Comparison of ENCODE assay signal across 8 cellular contexts in the genomic region with DNA sequence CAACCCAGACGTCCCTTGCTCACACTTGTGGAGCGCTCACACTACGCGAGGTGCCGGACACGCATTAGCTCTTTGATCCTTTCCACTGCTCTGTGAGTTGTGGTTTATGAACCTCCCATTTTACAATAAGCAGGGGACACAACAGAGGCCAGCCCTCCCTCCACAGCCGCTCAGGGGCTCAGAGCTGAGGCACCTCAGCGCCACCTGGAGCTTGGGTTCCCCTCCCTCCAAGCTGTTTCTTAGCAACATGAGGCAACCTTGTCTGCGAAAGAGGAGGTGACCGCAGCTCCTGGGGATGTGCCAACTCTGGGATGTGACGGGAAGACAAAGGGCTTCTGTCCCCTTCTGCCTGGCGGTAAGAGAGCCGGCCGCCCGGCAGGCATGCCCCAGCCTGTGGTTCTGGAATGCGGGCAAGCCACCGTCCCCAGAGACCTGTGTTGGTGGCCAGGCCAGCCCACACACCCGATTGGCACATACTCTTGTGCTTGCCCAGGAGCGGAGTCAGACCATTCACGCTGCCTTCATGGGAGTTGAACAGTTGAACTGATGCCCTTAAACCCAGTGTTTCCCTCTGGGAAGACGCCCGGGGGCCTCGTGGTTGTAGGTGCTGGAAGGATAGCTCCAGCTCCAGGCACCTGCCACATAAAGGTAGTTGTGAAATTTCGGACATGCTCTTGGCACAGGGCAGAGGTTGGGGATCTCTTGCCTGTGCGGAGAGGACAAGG. TPM values are rescaled to one million over a fixed set of nuclear protein-coding genes. Genes with fewer than 3 reads are reported as not detected.
A peak's percentile ranks its signal among the peaks of the same experiment; 100 is the strongest.
DNase-seq lines count a peak whose midpoint lies in the region; ATAC-seq and TF ChIP-seq lines count a peak whose summit lies in the region.

No MANE protein-coding gene starts in this region.

- no peak overlapping the region for H3K9ac ChIP-seq in stomach smooth muscle (ENCODE audit: low read length in 2 of 2)

- H3K27ac Mint-ChIP-seq in activated naive CD8-positive, alpha-beta T cell treated with anti-CD3 and anti-CD28 coated beads, Interleukin-2, amount 10 ng/mL, durations not matched to agents 7 days and 5 days: peak overlapping the region; percentile 67

- H3K36me3 Mint-ChIP-seq in activated naive CD8-positive, alpha-beta T cell treated with anti-CD3 and anti-CD28 coated beads, Interleukin-2, amount 10 ng/mL, durations not matched to agents 7 days and 5 days: peaks cover 3% of the 10 kb centered on the region

- H3K36me3 ChIP-seq in stomach smooth muscle (ENCODE audit: control insufficient read depth in 2 of 2, insufficient read depth in 2 of 2, low read length in 2 of 2): no peaks in the 10 kb centered on the region

- H3K4me1 Mint-ChIP-seq in activated naive CD8-positive, alpha-beta T cell treated with anti-CD3 and anti-CD28 coated beads, Interleukin-2, amount 10 ng/mL, durations not matched to agents 7 days and 5 days: peaks cover 41% of the 10 kb centered on the region

- H3K4me3 ChIP-seq in stomach smooth muscle (ENCODE audit: low read length in 2 of 2): no peak overlapping the region

- ATAC-seq in HG02678 (IDR thresholded peaks at IDR 0.05; ENCODE audit: unreplicated experiment): peak; percentile 43
- ATAC-seq in activated naive CD8-positive, alpha-beta T cell treated with anti-CD3 and anti-CD28 coated beads, Interleukin-2, amount 10 ng/mL, durations not matched to agents 7 days and 5 days (ENCODE audit: low read depth): peak; percentile 15
- ATAC-seq in HG03095 (IDR thresholded peaks at IDR 0.05; ENCODE audit: unreplicated experiment): no peak
- ATAC-seq in omental fat pad (ENCODE audit: low FRiP score): no peak

- peaks cover 69% of the 10 kb centered on the region for H3K4me1 ChIP-seq in stomach smooth muscle (ENCODE audit: control insufficient read depth, insufficient read depth, low read length)

- no peaks in the 10 kb centered on the region for H3K27me3 Mint-ChIP-seq in activated naive CD8-positive, alpha-beta T cell treated with anti-CD3 and anti-CD28 coated beads, Interleukin-2, amount 10 ng/mL, durations not matched to agents 7 days and 5 days

- H3K9me3 ChIP-seq in stomach smooth muscle (ENCODE audit: control insufficient read depth in 2 of 2, low read length in 2 of 2): peaks cover 0 to 7% of the 10 kb centered on the region in 2 donors

- no peak for TF ChIP-seq CTCF in omental fat pad (IDR thresholded peaks at IDR 0.05)

- POLR2A ChIA-PET in activated naive CD8-positive, alpha-beta T cell treated with anti-CD3 and anti-CD28 coated beads, Interleukin-2, amount 10 ng/mL, durations not matched to agents 7 days and 5 days (lab: Charles Lee): interaction anchor here (5.1 to 5.9 kb wide), 2 partner anchors 38 to 43 kb away, joined by 76 to 78 read pairs; a partner anchor contains a TSS

- peak; percentile 87 for DNase-seq in Ammon's horn (ENCODE audit: low spot score)
- peak; percentile 88 for DNase-seq in NCI-H774 (lab: John Stamatoyannopoulos, UW)
- peak; percentile 48 for DNase-seq in activated naive CD8-positive, alpha-beta T cell treated with anti-CD3 and anti-CD28 coated beads, Interleukin-2, amount 10 ng/mL, durations not matched to agents 7 days and 5 days
- peak in 48 of 51 donors; percentile 16 to 88 (median 68) for DNase-seq in hypothalamus (lab: John Stamatoyannopoulos, UW)
- no peak for DNase-seq in omental fat pad (ENCODE audit: low spot score)

- H3K9me3 Mint-ChIP-seq in activated naive CD8-positive, alpha-beta T cell treated with anti-CD3 and anti-CD28 coated beads, Interleukin-2, amount 10 ng/mL, durations not matched to agents 7 days and 5 days: no peaks in the 10 kb centered on the region

- peak overlapping the region; percentile 58 for H3K4me3 Mint-ChIP-seq in activated naive CD8-positive, alpha-beta T cell treated with anti-CD3 and anti-CD28 coated beads, Interleukin-2, amount 10 ng/mL, durations not matched to agents 7 days and 5 days

- peak overlapping the region; percentile 60 for H3K27ac ChIP-seq in stomach smooth muscle (ENCODE audit: low read length)

- no peaks in the 10 kb centered on the region for H3K27me3 ChIP-seq in stomach smooth muscle (ENCODE audit: control insufficient read depth in 1 of 2, insufficient read depth in 2 of 2, low read length in 2 of 2)

RNA-seq across cellular contexts. Expression of a gene that starts 44.5 kb away (rescaled TPM):
- 10 to 100 TPM; 60.9 to 62.8 TPM for total RNA-seq in activated naive CD8-positive, alpha-beta T cell treated with anti-CD3 and anti-CD28 coated beads, Interleukin-2, amount 10 ng/mL, durations not matched to agents 7 days and 5 days
- 10 to 100 TPM in 3 of 4 donors, 1 to 10 TPM in 1; 4.6 to 18.0 (median 10.6) TPM for total RNA-seq in omental fat pad

Comparison
In these comparisons a context has a peak if more than half of its experiments do, and no peak if none do; other contexts are left out.
1. ATAC-seq: peak in HG02678 (single experiment) and activated naive CD8-positive, alpha-beta T cell treated with anti-CD3 and anti-CD28 coated beads, Interleukin-2, amount 10 ng/mL, durations not matched to agents 7 days and 5 days (single experiment); none in HG03095 (single experiment) and omental fat pad (single experiment).